23 cellular contexts compared by ENCODE assay signal in the genomic region with DNA sequence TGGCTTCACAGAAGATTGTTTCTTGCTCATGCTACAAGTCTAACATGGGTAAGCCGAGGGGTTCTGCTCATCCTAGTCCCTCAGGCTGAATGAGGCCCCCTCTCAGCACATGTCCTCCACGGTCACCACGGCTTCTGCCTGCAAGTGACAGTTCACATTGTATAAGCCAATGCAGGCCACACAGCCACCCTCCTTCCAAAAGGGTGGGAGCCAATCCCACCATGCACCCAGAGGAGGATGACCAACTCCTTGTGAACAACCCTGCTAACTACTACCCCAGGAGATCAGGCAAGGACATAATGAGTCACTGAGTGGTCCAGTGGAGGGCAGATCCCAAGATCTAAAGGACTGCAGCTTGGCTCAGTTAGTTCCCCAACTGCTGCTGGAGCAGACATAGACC.
"Had no signal": no experiment of that assay in that cellular context is flagged by ENCODE, and none has a peak within 500 bp of the region (broad histone marks: within the 10 kb centered on the region; RNA-seq: fewer than 3 reads in every experiment).

No MANE protein-coding gene starts in this region.

- H3K36me3 ChIP-seq: thoracic aorta had no signal

- ATAC-seq: esophagus mucosa had no signal

- DNase-seq: activated CD4-positive, alpha-beta memory T cell treated with anti-CD3 and anti-CD28 coated beads for 36 hours; activated CD4-positive, alpha-beta T cell treated with anti-CD3 and anti-CD28 coated beads for 48 hours; activated T-cell treated with anti-CD3 and anti-CD28 coated beads, Interleukin-2, amount 50 U/mL, for 48 hours; cerebellar nuclear complex; foreskin melanocyte; left lung; posterior cingulate gyrus; right cardiac atrium; spleen; stimulated activated CD4-positive, alpha-beta T cell treated with anti-CD3 and anti-CD28 coated beads, Interleukin-4, amount 100 ng/mL, for 1 hour; upper lobe of left lung had no signal

- H3K9me3 ChIP-seq: ascending aorta, left lung, spleen, thoracic aorta, upper lobe of left lung, vagina had no signal

- H3K4me3 Mint-ChIP-seq: activated CD4-positive, alpha-beta memory T cell treated with anti-CD3 and anti-CD28 coated beads for 36 hours; activated naive CD8-positive, alpha-beta T cell; nephron; stimulated activated naive CD8-positive, alpha-beta T cell treated with anti-CD3 and anti-CD28 coated beads, Interleukin-15, Interleukin-2, amounts not matched to agents 100 ng/mL and 50 ng/mL, for 24 hours had no signal

- H3K4me3 ChIP-seq: ascending aorta, cardiac muscle cell, coronary artery, left lung, spleen, thoracic aorta, upper lobe of left lung, vagina had no signal

- H3K27ac ChIP-seq: ascending aorta, cardiac muscle cell, coronary artery, left lung, spleen, thoracic aorta, vagina, VCaP had no signal

- H3K9me3 Mint-ChIP-seq: activated CD4-positive, alpha-beta memory T cell treated with anti-CD3 and anti-CD28 coated beads for 36 hours; activated T-helper 2 cell treated with anti-CD3 and anti-CD28 coated beads, Interferon-gamma antibody, Interleukin-2, Interleukin-4, amounts not matched to agents 10 μg/mL and 5 μg/mL and 100 μg/mL, durations not matched to agents 14 hours and 24 hours and 36 hours; brain; nephron; stimulated activated naive CD8-positive, alpha-beta T cell treated with anti-CD3 and anti-CD28 coated beads, Interleukin-15, Interleukin-2, amounts not matched to agents 100 ng/mL and 50 ng/mL, for 24 hours had no signal

- H3K27me3 ChIP-seq: ascending aorta, cardiac muscle cell, left lung, spleen, upper lobe of left lung, vagina had no signal

- H3K27me3 Mint-ChIP-seq: activated CD4-positive, alpha-beta memory T cell treated with anti-CD3 and anti-CD28 coated beads for 36 hours; activated naive CD8-positive, alpha-beta T cell; stimulated activated naive CD8-positive, alpha-beta T cell treated with anti-CD3 and anti-CD28 coated beads, Interleukin-15, Interleukin-2, amounts not matched to agents 100 ng/mL and 50 ng/mL, for 24 hours had no signal

- H3K27ac Mint-ChIP-seq: activated CD4-positive, alpha-beta memory T cell treated with anti-CD3 and anti-CD28 coated beads for 36 hours; activated naive CD8-positive, alpha-beta T cell; activated T-helper 2 cell treated with anti-CD3 and anti-CD28 coated beads, Interferon-gamma antibody, Interleukin-2, Interleukin-4, amounts not matched to agents 10 μg/mL and 5 μg/mL and 100 μg/mL, durations not matched to agents 14 hours and 24 hours and 36 hours; nephron; stimulated activated naive CD8-positive, alpha-beta T cell treated with anti-CD3 and anti-CD28 coated beads, Interleukin-15, Interleukin-2, amounts not matched to agents 100 ng/mL and 50 ng/mL, for 24 hours had no signal
